In genomic region chr5:14476791-14477435, GRCh38 we compare ENCODE assay signal across 19 cellular contexts.
A peak's percentile ranks its signal among the peaks of the same experiment; 100 is the strongest.
DNase-seq lines count a peak whose midpoint lies in the region; ATAC-seq and TF ChIP-seq lines count a peak whose summit lies in the region.
"Had no signal": no experiment of that assay in that cellular context is flagged by ENCODE, and none has a peak within 500 bp of the region (broad histone marks: within the 10 kb centered on the region; RNA-seq: fewer than 3 reads in every experiment).

No MANE protein-coding gene starts in this region.

- H3K27ac Mint-ChIP-seq in effector memory CD8-positive, alpha-beta T cell, result no peak overlapping the region
- H3K27ac Mint-ChIP-seq in type B pancreatic cell, result no peak overlapping the region
- H3K27ac Mint-ChIP-seq: T-helper 2 cell treated with Interferon-gamma antibody and Interleukin-4, amounts not matched to agents 5 μg/mL and 100 μg/mL, for 36 hours had no signal

- no peak overlapping the region for H2AFZ ChIP-seq in ACC112 (ENCODE audit: low read length, unreplicated experiment)

- H3K9me3 Mint-ChIP-seq in effector memory CD8-positive, alpha-beta T cell, result no peaks in the 10 kb centered on the region
- no peaks in the 10 kb centered on the region for H3K9me3 Mint-ChIP-seq in type B pancreatic cell
- H3K9me3 Mint-ChIP-seq: activated naive CD4-positive, alpha-beta T cell treated with anti-CD3 and anti-CD28 coated beads, Interleukin-2, amount 50 U/mL, for 72 hours; central memory CD8-positive, alpha-beta T cell; naive B cell; T-helper 2 cell treated with Interferon-gamma antibody and Interleukin-4, amounts not matched to agents 5 μg/mL and 100 μg/mL, for 36 hours had no signal

- H3K4me3 ChIP-seq in ACC112 (ENCODE audit: low read depth, low read length) (peak overlapping the region; percentile 31; the same call in 1 of the 2 replicates), astrocyte of the spinal cord (ENCODE audit: low read depth, low read length) (no peak overlapping the region), fibroblast of villous mesenchyme (ENCODE audit: low read depth, low read length) (no peak overlapping the region)
- H3K4me3 ChIP-seq: suprapubic skin had no signal

- peaks cover 32% of the 10 kb centered on the region for H3K4me1 ChIP-seq in ACC112 (ENCODE audit: control insufficient read depth, insufficient read depth, low read length, unreplicated experiment)
- H3K4me1 ChIP-seq: suprapubic skin had no signal

- peaks cover 21% of the 10 kb centered on the region for H3K79me2 ChIP-seq in ACC112 (ENCODE audit: control insufficient read depth, insufficient read depth, low read length, unreplicated experiment)

- peaks cover 62% of the 10 kb centered on the region for H3K36me3 ChIP-seq in ACC112 (ENCODE audit: insufficient read depth, low read length)

- TF ChIP-seq CTCF in astrocyte of the spinal cord (IDR thresholded peaks at IDR 0.05; ENCODE audit: low read depth, low read length), result no peak
- no peak for TF ChIP-seq CTCF in fibroblast of villous mesenchyme (IDR thresholded peaks at IDR 0.05; ENCODE audit: insufficient read depth, low read depth, low read length)
- no peak for TF ChIP-seq CTCF in type B pancreatic cell (conservative IDR thresholded peaks at IDR 0.05)

- peak overlapping the region; percentile 73 for H3K27ac ChIP-seq in ACC112 (ENCODE audit: low read depth, low read length)
- H3K27ac ChIP-seq: suprapubic skin had no signal

- in situ Hi-C loops in astrocyte of the spinal cord (cut with HindIII; ENCODE audit: low sequenced_read_pairs), result no loop called here

- H3K36me3 Mint-ChIP-seq in effector memory CD8-positive, alpha-beta T cell (ENCODE audit: insufficient read depth), result no peaks in the 10 kb centered on the region
- H3K36me3 Mint-ChIP-seq in type B pancreatic cell, result peaks cover 39% of the 10 kb centered on the region
- H3K36me3 Mint-ChIP-seq: activated naive CD4-positive, alpha-beta T cell treated with anti-CD3 and anti-CD28 coated beads, Interleukin-2, amount 50 U/mL, for 72 hours had no signal

- no peaks in the 10 kb centered on the region for H3K4me1 Mint-ChIP-seq in effector memory CD8-positive, alpha-beta T cell (ENCODE audit: low read depth in 2 of 2)
- no peaks in the 10 kb centered on the region for H3K4me1 Mint-ChIP-seq in type B pancreatic cell (ENCODE audit: unreplicated experiment)
- H3K4me1 Mint-ChIP-seq: central memory CD8-positive, alpha-beta T cell; naive B cell had no signal

- H3K27me3 ChIP-seq in ACC112 (ENCODE audit: insufficient read depth, low read length), result no peaks in the 10 kb centered on the region
- H3K27me3 ChIP-seq: suprapubic skin had no signal

- no peak for ATAC-seq in effector memory CD8-positive, alpha-beta T cell (replicated peaks)
- ATAC-seq: activated naive CD4-positive, alpha-beta T cell treated with anti-CD3 and anti-CD28 coated beads, Interleukin-2, amount 50 U/mL, for 72 hours had no signal

- H3K27me3 Mint-ChIP-seq in effector memory CD8-positive, alpha-beta T cell, result no peaks in the 10 kb centered on the region
- H3K27me3 Mint-ChIP-seq in type B pancreatic cell, result no peaks in the 10 kb centered on the region
- H3K27me3 Mint-ChIP-seq: central memory CD8-positive, alpha-beta T cell; naive B cell had no signal

- H3K4me3 Mint-ChIP-seq in effector memory CD8-positive, alpha-beta T cell, result no peak overlapping the region
- H3K4me3 Mint-ChIP-seq in type B pancreatic cell, result no peak overlapping the region
- H3K4me3 Mint-ChIP-seq: central memory CD8-positive, alpha-beta T cell; naive B cell; T-helper 2 cell treated with Interferon-gamma antibody and Interleukin-4, amounts not matched to agents 5 μg/mL and 100 μg/mL, for 36 hours had no signal

- DNase-seq in M059J (ENCODE audit: low read depth) (peak; percentile 33), astrocyte of the spinal cord (ENCODE audit: low read depth, low spot score) (peak; percentile 35), fibroblast of villous mesenchyme (ENCODE audit: low read depth) (peak; percentile 30), GM19238 (ENCODE audit: insufficient read length, low spot score) (no peak), HK-2 (ENCODE audit: unreplicated experiment) (no peak), type B pancreatic cell (ENCODE audit: extremely low spot score, unreplicated experiment) (no peak)
- no peak for DNase-seq in effector memory CD8-positive, alpha-beta T cell
- DNase-seq: activated CD8-positive, alpha-beta memory T cell treated with anti-CD3 and anti-CD28 coated beads, Interleukin-2, amount 50 U/mL, for 4 hours; erythroblast; Kasumi-1; naive B cell; NCI-H2081; NCI-H748 treated with DMSO at 0.1 percent for 48 hours; SHP77 had no signal

Comparison
In these comparisons a context has a peak if more than half of its experiments do, and no peak if none do; other contexts are left out.
1. DNase-seq: peak in M059J (single experiment), astrocyte of the spinal cord (single experiment) and fibroblast of villous mesenchyme (single experiment); none in GM19238 (single experiment), effector memory CD8-positive, alpha-beta T cell (0 of 3), HK-2 (single experiment) and type B pancreatic cell (single experiment).